31 cellular contexts compared by ENCODE assay signal in the genomic region with DNA sequence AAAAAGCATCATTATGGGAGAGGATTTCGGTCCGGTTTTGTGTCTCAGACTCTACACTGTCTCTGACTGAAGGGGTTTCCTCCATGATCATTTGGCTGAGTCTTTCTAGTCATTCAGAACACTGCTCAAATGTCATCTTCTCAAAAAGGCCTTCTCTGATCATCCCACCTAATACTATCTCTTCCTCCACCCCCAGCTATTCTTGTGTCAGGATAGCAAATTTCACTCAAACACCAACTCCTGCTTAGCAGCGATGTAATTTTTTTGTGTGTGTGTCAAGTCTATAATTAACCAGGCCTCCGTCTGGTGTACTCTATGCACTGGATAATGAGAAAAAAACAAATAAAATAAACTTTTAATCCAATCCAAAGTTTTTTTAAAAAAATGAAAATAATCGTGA.
"Had no signal": no experiment of that assay in that cellular context is flagged by ENCODE, and none has a peak within 500 bp of the region (broad histone marks: within the 10 kb centered on the region; RNA-seq: fewer than 3 reads in every experiment).

No MANE protein-coding gene starts in this region.

- H3K4me1 ChIP-seq: adrenal gland, body of pancreas, breast epithelium had no signal

- DNase-seq: activated B cell treated with CpG ODN at 0.5 μM for 24 hours; activated CD4-positive, alpha-beta memory T cell treated with anti-CD3 and anti-CD28 coated beads for 36 hours; activated CD4-positive, alpha-beta T cell treated with anti-CD3 and anti-CD28 coated beads for 4 hours; activated CD4-positive, alpha-beta T cell treated with anti-CD3 and anti-CD28 coated beads, Interleukin-2, amount 10 ng/mL, durations not matched to agents 24 days and 14 days; activated CD4-positive, alpha-beta T cell treated with anti-CD3 and anti-CD28 coated beads, Interleukin-2, amount 50 U/mL, for 1 hour; activated CD4-positive, alpha-beta T cell treated with anti-CD3 and anti-CD28 coated beads, Interleukin-2, amount 50 U/mL, for 4 hours; activated CD4-positive, CD25-positive, alpha-beta regulatory T cell treated with anti-CD3 and anti-CD28 coated beads, Interleukin-2, amount 50 U/mL, for 72 hours; activated CD8-positive, alpha-beta memory T cell treated with anti-CD3 and anti-CD28 coated beads, Interleukin-2, amount 50 U/mL, for 4 hours; activated CD8-positive, alpha-beta T cell treated with anti-CD3 and anti-CD28 coated beads for 36 hours; activated effector memory CD4-positive, alpha-beta T cell treated with anti-CD3 and anti-CD28 coated beads, Interleukin-2, amount 50 U/mL, for 16 hours; activated gamma-delta T cell treated with Interleukin-2 at 50 U/mL for 16 hours; activated naive CD4-positive, alpha-beta T cell; activated naive CD4-positive, alpha-beta T cell treated with anti-CD3 and anti-CD28 coated beads for 36 hours; activated naive CD4-positive, alpha-beta T cell treated with anti-CD3 and anti-CD28 coated beads, Interleukin-2, amount 50 U/mL, for 16 hours; activated naive CD8-positive, alpha-beta T cell treated with anti-CD3 and anti-CD28 coated beads for 36 hours; activated T-cell treated with anti-CD3 and anti-CD28 coated beads for 4 hours; activated T-cell treated with anti-CD3 and anti-CD28 coated beads, Interleukin-2, amount 50 U/mL, for 1 hour; activated T-cell treated with anti-CD3 and anti-CD28 coated beads, Interleukin-2, amount 50 U/mL, for 4 hours; activated T-cell treated with anti-CD3 and anti-CD28 coated beads, Interleukin-2, amount 50 U/mL, for 72 hours; adrenal gland; amniotic stem cell; aorta; body of pancreas; brain microvascular endothelial cell; central memory CD4-positive, alpha-beta T cell; T-helper 2 cell; T-helper 9 cell had no signal

- H3K27me3 ChIP-seq: adrenal gland, body of pancreas, brain microvascular endothelial cell, breast epithelium had no signal

- H3K9me3 ChIP-seq: adrenal gland, body of pancreas, breast epithelium had no signal

- H3K4me3 ChIP-seq: adrenal gland, body of pancreas, breast epithelium had no signal

- H3K27ac ChIP-seq: adrenal gland, body of pancreas, brain microvascular endothelial cell, breast epithelium, VCaP had no signal

- ATAC-seq: activated CD8-positive, alpha-beta T cell treated with anti-CD3 and anti-CD28 coated beads for 36 hours; activated naive CD4-positive, alpha-beta T cell treated with anti-CD3 and anti-CD28 coated beads, Interleukin-2, amount 50 U/mL, for 72 hours; activated T-cell treated with anti-CD3 and anti-CD28 coated beads, Interleukin-2, amount 50 U/mL, for 4 hours; activated T-cell treated with anti-CD3 and anti-CD28 coated beads, Interleukin-2, amount 50 U/mL, for 72 hours; activated T-helper 17 cell treated with anti-CD3 and anti-CD28 coated beads, Interleukin-2, amount 50 U/mL, for 72 hours; body of pancreas had no signal

- H3K36me3 ChIP-seq: adrenal gland, brain microvascular endothelial cell, breast epithelium had no signal
